8 cellular contexts compared by ENCODE assay signal in the genomic region with DNA sequence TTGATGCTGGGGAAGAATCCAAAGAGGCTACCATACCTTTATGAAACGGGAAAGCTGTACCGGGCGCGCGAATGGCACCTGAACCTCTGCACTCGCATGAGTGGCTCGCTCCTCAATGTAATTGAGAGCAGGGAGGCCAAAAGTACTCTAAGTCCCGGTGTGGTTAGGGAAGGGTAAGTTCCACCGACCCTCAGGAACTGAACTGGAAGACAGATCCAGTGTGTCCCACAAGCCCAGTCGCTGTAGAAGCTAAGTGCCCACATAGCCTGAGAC. TPM values are rescaled to one million over a fixed set of nuclear protein-coding genes. Genes with fewer than 3 reads are reported as not detected.
DNase-seq lines count a peak whose midpoint lies in the region; ATAC-seq and TF ChIP-seq lines count a peak whose summit lies in the region.

No MANE protein-coding gene starts in this region.

- DNase-seq in HFFc6 (no peak), right cardiac atrium (peak in 1 of 3 donors; percentile 32), NCI-H226 (no peak), OCI-M2 (lab: John Stamatoyannopoulos, UW; ENCODE audit: unreplicated experiment) (no peak)
- peak; percentile 13 to 33 for DNase-seq in activated T-cell treated with anti-CD3 and anti-CD28 coated beads, Interleukin-2, amount 50 U/mL, for 72 hours

- H3K79me2 ChIP-seq in ACC112 (ENCODE audit: control insufficient read depth, insufficient read depth, low read length, unreplicated experiment): peaks cover 53% of the 10 kb centered on the region

- H2AFZ ChIP-seq in ACC112 (ENCODE audit: low read length, unreplicated experiment): no peak overlapping the region

- 2% methylated on average over 10 of the region's 10 CpGs for WGBS in right cardiac atrium

- peaks cover 37% of the 10 kb centered on the region for H3K4me1 Mint-ChIP-seq in HFFc6 (ENCODE audit: low read depth)
- peaks cover 59% of the 10 kb centered on the region for H3K4me1 Mint-ChIP-seq in activated T-cell treated with anti-CD3 and anti-CD28 coated beads, Interleukin-2, amount 50 U/mL, for 72 hours (ENCODE audit: low read depth)

- no peaks in the 10 kb centered on the region for H3K36me3 Mint-ChIP-seq in HFFc6 (ENCODE audit: low read depth)
- H3K36me3 Mint-ChIP-seq in activated T-cell treated with anti-CD3 and anti-CD28 coated beads, Interleukin-2, amount 50 U/mL, for 72 hours (ENCODE audit: insufficient read depth in 2 of 2): peaks cover 3 to 9% of the 10 kb centered on the region in 2 donors

- no peaks in the 10 kb centered on the region; the same call in 1 of the 2 replicates for H3K27me3 Mint-ChIP-seq in HFFc6 (ENCODE audit: insufficient read depth)
- no peaks in the 10 kb centered on the region for H3K27me3 Mint-ChIP-seq in activated T-cell treated with anti-CD3 and anti-CD28 coated beads, Interleukin-2, amount 50 U/mL, for 72 hours (ENCODE audit: low read depth)

- peak overlapping the region; percentile 97 for H3K4me3 ChIP-seq in ACC112 (ENCODE audit: low read depth, low read length)
- peak overlapping the region; percentile 72 for H3K4me3 ChIP-seq in right cardiac atrium (ENCODE audit: low read length)
- peak overlapping the region; percentile 78 to 81 (median 80) for H3K4me3 ChIP-seq in skeletal muscle tissue (ENCODE audit: low read length in 3 of 3)

- peak overlapping the region; percentile 59 for H3K27ac Mint-ChIP-seq in HFFc6
- H3K27ac Mint-ChIP-seq in activated T-cell treated with anti-CD3 and anti-CD28 coated beads, Interleukin-2, amount 50 U/mL, for 72 hours: peak overlapping the region; percentile 91

- peak overlapping the region; percentile 38 for H3K27ac ChIP-seq in ACC112 (ENCODE audit: low read depth, low read length)
- H3K27ac ChIP-seq in right cardiac atrium (ENCODE audit: low read length): peak overlapping the region; percentile 60
- H3K27ac ChIP-seq in skeletal muscle tissue (ENCODE audit: low read depth, low read length): peak overlapping the region; percentile 69

- H3K4me3 Mint-ChIP-seq in HFFc6: peak overlapping the region; percentile 86
- peak overlapping the region; percentile 91 to 98 for H3K4me3 Mint-ChIP-seq in activated T-cell treated with anti-CD3 and anti-CD28 coated beads, Interleukin-2, amount 50 U/mL, for 72 hours

- H3K9me3 Mint-ChIP-seq in HFFc6: no peaks in the 10 kb centered on the region
- no peaks in the 10 kb centered on the region for H3K9me3 Mint-ChIP-seq in activated T-cell treated with anti-CD3 and anti-CD28 coated beads, Interleukin-2, amount 50 U/mL, for 72 hours

- peaks cover 23% of the 10 kb centered on the region for H3K4me1 ChIP-seq in ACC112 (ENCODE audit: control insufficient read depth, insufficient read depth, low read length, unreplicated experiment)
- peaks cover 11% of the 10 kb centered on the region for H3K4me1 ChIP-seq in right cardiac atrium (ENCODE audit: control insufficient read depth, insufficient read depth, low read length)
- peaks cover 33 to 45% (median 39%) of the 10 kb centered on the region in 3 donors for H3K4me1 ChIP-seq in skeletal muscle tissue (ENCODE audit: control insufficient read depth in 3 of 3, insufficient read depth in 3 of 3, low read length in 3 of 3)

- no peaks in the 10 kb centered on the region for H3K9me3 ChIP-seq in right cardiac atrium (ENCODE audit: control insufficient read depth, low read length)
- no peaks in the 10 kb centered on the region for H3K9me3 ChIP-seq in skeletal muscle tissue (ENCODE audit: control insufficient read depth in 3 of 3, low read length in 3 of 3)

- peak overlapping the region; percentile 71 to 85 (median 71) for H3K9ac ChIP-seq in skeletal muscle tissue (ENCODE audit: low read depth in 1 of 3, low read length in 3 of 3)

- no peak for TF ChIP-seq CTCF in HFFc6 (IDR thresholded peaks at IDR 0.05)

- intact Hi-C loops in right cardiac atrium (cut with DNase I): loop anchor here in 3 of 4 donors (5.0 to 10.0 kb wide), 3 partner anchors 97 to 127 kb away; no protein-coding TSS in a partner anchor

- no peaks in the 10 kb centered on the region for H3K36me3 ChIP-seq in ACC112 (ENCODE audit: insufficient read depth, low read length)
- no peaks in the 10 kb centered on the region for H3K36me3 ChIP-seq in skeletal muscle tissue (ENCODE audit: control insufficient read depth in 3 of 3, insufficient read depth in 3 of 3, low read length in 3 of 3)

- no peaks in the 10 kb centered on the region for H3K27me3 ChIP-seq in ACC112 (ENCODE audit: insufficient read depth, low read length)
- H3K27me3 ChIP-seq in right cardiac atrium (ENCODE audit: control insufficient read depth, insufficient read depth): no peaks in the 10 kb centered on the region
- H3K27me3 ChIP-seq in skeletal muscle tissue (ENCODE audit: control insufficient read depth in 3 of 3, insufficient read depth in 3 of 3, low read length in 3 of 3): no peaks in the 10 kb centered on the region

- no peak for ATAC-seq in activated T-cell treated with anti-CD3 and anti-CD28 coated beads, Interleukin-2, amount 50 U/mL, for 72 hours (replicated peaks in 1 of 2)
- ATAC-seq in right cardiac atrium: no peak
- ATAC-seq in GM19035 (IDR thresholded peaks at IDR 0.05; ENCODE audit: unreplicated experiment): no peak

RNA-seq across cellular contexts. Expression of gene GATAD2B, which starts 1.0 kb away (rescaled TPM):
- 10 to 100 TPM; 29.3 to 40.9 (median 38.4) TPM for total RNA-seq in HFFc6 (2021; fragmentation: NEBNext Ultra II Directional; extraction: Animal tissue kit (Norgen Biotek cat#: 25700))
- total RNA-seq in activated T-cell treated with anti-CD3 and anti-CD28 coated beads, Interleukin-2, amount 50 U/mL, for 72 hours: 100 to 1,000 TPM in 1 of 2 donors, 10 to 100 TPM in 1; 87.4 to 106 TPM
- total RNA-seq in right cardiac atrium (10 to 100 TPM; 35.8 to 50.1 (median 42.6) TPM), skeletal muscle tissue (6.3 TPM)
- 7.2 TPM for polyA plus RNA-seq in right cardiac atrium

RNA-seq across cellular contexts. Expression of gene DENND4B, which starts 24.8 kb away (rescaled TPM):
- 10 to 100 TPM; 20.5 to 26.6 (median 23.4) TPM for total RNA-seq in HFFc6 (2021; fragmentation: NEBNext Ultra II Directional; extraction: Animal tissue kit (Norgen Biotek cat#: 25700))
- 100 to 1,000 TPM; 105 to 108 TPM for total RNA-seq in activated T-cell treated with anti-CD3 and anti-CD28 coated beads, Interleukin-2, amount 50 U/mL, for 72 hours
- total RNA-seq in right cardiac atrium: 10 to 100 TPM; 40.6 to 48.7 (median 41.7) TPM
- 32.0 TPM for polyA plus RNA-seq in right cardiac atrium
- 9.9 TPM for total RNA-seq in skeletal muscle tissue

RNA-seq across cellular contexts. Expression of gene CRTC2, which starts 36.7 kb away (rescaled TPM):
- 10 to 100 TPM; 22.3 to 31.3 (median 29.1) TPM for total RNA-seq in HFFc6 (2021; fragmentation: NEBNext Ultra II Directional; extraction: Animal tissue kit (Norgen Biotek cat#: 25700))
- total RNA-seq in activated T-cell treated with anti-CD3 and anti-CD28 coated beads, Interleukin-2, amount 50 U/mL, for 72 hours: 100 to 1,000 TPM; 107 to 121 TPM
- 10 to 100 TPM; 23.4 to 32.8 (median 26.2) TPM for total RNA-seq in right cardiac atrium
- 26.9 TPM for polyA plus RNA-seq in right cardiac atrium
- total RNA-seq in skeletal muscle tissue: 3.1 TPM

RNA-seq across cellular contexts. Expression of gene SLC39A1, which starts 41.6 kb away (rescaled TPM):
- total RNA-seq in HFFc6 (2021; fragmentation: NEBNext Ultra II Directional; extraction: Animal tissue kit (Norgen Biotek cat#: 25700)): 10 to 100 TPM; 88.8 to 95.7 (median 93.0) TPM
- total RNA-seq in activated T-cell treated with anti-CD3 and anti-CD28 coated beads, Interleukin-2, amount 50 U/mL, for 72 hours: 10 to 100 TPM; 86.5 to 90.7 TPM
- 10 to 100 TPM; 61.2 to 71.4 (median 65.1) TPM for total RNA-seq in right cardiac atrium
- 61.3 TPM for polyA plus RNA-seq in right cardiac atrium
- total RNA-seq in skeletal muscle tissue: 40.2 TPM

RNA-seq across cellular contexts. Expression of gene CREB3L4, which starts 46.0 kb away (rescaled TPM):
- 1 to 10 TPM; 3.6 to 4.6 (median 4.1) TPM for total RNA-seq in HFFc6 (2021; fragmentation: NEBNext Ultra II Directional; extraction: Animal tissue kit (Norgen Biotek cat#: 25700))
- 10 to 100 TPM; 13.7 to 13.9 TPM for total RNA-seq in activated T-cell treated with anti-CD3 and anti-CD28 coated beads, Interleukin-2, amount 50 U/mL, for 72 hours
- 1 to 10 TPM; 4.3 to 6.0 (median 4.8) TPM for total RNA-seq in right cardiac atrium
- polyA plus RNA-seq in right cardiac atrium: 6.0 TPM
- total RNA-seq in skeletal muscle tissue: 8.9 TPM

Comparison
In these comparisons a context has a peak if more than half of its experiments do, and no peak if none do; other contexts are left out.
1. DNase-seq: peak in activated T-cell treated with anti-CD3 and anti-CD28 coated beads, Interleukin-2, amount 50 U/mL, for 72 hours (2 of 2); none in HFFc6 (single experiment), NCI-H226 (single experiment) and OCI-M2 (single experiment).
2. Peak in every context shown above with its lines, with median percentiles within 50 percentile points of each other: H3K27ac ChIP-seq and H3K4me3 ChIP-seq.